18 cellular contexts compared by ENCODE assay signal in the genomic region with DNA sequence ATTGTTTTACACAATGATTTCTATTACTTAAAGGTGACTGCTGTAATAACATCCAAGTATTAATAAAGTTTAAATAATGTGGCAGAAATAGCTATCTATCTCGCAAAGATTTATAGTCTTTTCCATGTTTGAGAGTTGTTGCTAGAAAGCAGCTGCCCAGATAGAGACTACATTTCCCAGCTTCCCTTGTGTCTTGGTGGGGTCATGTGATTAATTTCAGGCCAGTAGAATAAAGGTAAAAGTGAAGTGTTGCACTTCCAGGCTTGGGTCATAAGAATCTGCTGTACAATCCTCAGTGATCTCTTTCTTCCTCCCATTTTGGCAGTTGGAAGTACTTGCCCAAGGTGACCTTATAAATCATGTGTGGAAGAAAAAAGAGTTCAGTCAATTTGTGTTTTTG.
"Had no signal": no experiment of that assay in that cellular context is flagged by ENCODE, and none has a peak within 500 bp of the region (broad histone marks: within the 10 kb centered on the region; RNA-seq: fewer than 3 reads in every experiment).

No MANE protein-coding gene starts in this region.

- H3K4me1 Mint-ChIP-seq: naive thymus-derived CD8-positive, alpha-beta T cell; stimulated activated memory B cell treated with anti-CD40 and anti-IgM and Interleukin-4, amounts not matched to agents 10 μg/mL and 1 μg/mL and 100 μg/mL, for 72 hours had no signal

- H3K27me3 ChIP-seq: hepatocyte, neutrophil, right lobe of liver, testis, tibial nerve, upper lobe of right lung, vagina had no signal

- H3K4me3 ChIP-seq: hepatocyte, psoas muscle, right lobe of liver, testis, tibial nerve, upper lobe of right lung, vagina had no signal

- H3K4me1 ChIP-seq: psoas muscle, right lobe of liver, testis, tibial nerve, upper lobe of right lung, vagina had no signal

- H3K9me3 ChIP-seq: neutrophil, psoas muscle, right lobe of liver, testis, upper lobe of right lung, vagina had no signal

- H3K36me3 ChIP-seq: neutrophil, right lobe of liver, tibial nerve, upper lobe of right lung, vagina had no signal

- ATAC-seq: naive thymus-derived CD8-positive, alpha-beta T cell; psoas muscle; right lobe of liver; stimulated activated memory B cell treated with anti-CD40 and anti-IgM and Interleukin-4, amounts not matched to agents 10 μg/mL and 1 μg/mL and 100 μg/mL, for 72 hours; upper lobe of right lung had no signal

- H3K79me2 ChIP-seq: hepatocyte had no signal

- H3K36me3 Mint-ChIP-seq: stimulated activated memory B cell treated with anti-CD40 and anti-IgM and Interleukin-4, amounts not matched to agents 10 μg/mL and 1 μg/mL and 100 μg/mL, for 72 hours had no signal

- H3K27ac ChIP-seq: hepatocyte, neutrophil, psoas muscle, right lobe of liver, testis, tibial nerve, upper lobe of right lung, vagina had no signal

- H2AFZ ChIP-seq: hepatocyte had no signal

- H3K4me3 Mint-ChIP-seq: naive thymus-derived CD8-positive, alpha-beta T cell; stimulated activated memory B cell treated with anti-CD40 and anti-IgM and Interleukin-4, amounts not matched to agents 10 μg/mL and 1 μg/mL and 100 μg/mL, for 72 hours; stimulated activated naive CD8-positive, alpha-beta T cell treated with anti-CD3 and anti-CD28 coated beads, Interleukin-15, Interleukin-2, amounts not matched to agents 100 ng/mL and 50 ng/mL, for 24 hours had no signal

- DNase-seq: effector CD4-positive, alpha-beta T cell; foreskin melanocyte; head of caudate nucleus; naive thymus-derived CD8-positive, alpha-beta T cell; psoas muscle; retina; right lobe of liver; stimulated activated CD4-positive, alpha-beta T cell treated with anti-CD3 and anti-CD28 coated beads, Interleukin-15, amount 100 ng/mL, for 24 hours; stimulated activated CD4-positive, alpha-beta T cell treated with anti-CD3 and anti-CD28 coated beads, Interleukin-1b, Interleukin-23, amount 100 ng/mL, for 48 hours; stimulated activated CD4-positive, alpha-beta T cell treated with anti-CD3 and anti-CD28 coated beads, Interleukin-4, amount 100 ng/mL, for 24 hours; testis; upper lobe of right lung had no signal

- H3K27ac Mint-ChIP-seq: naive thymus-derived CD8-positive, alpha-beta T cell; stimulated activated memory B cell treated with anti-CD40 and anti-IgM and Interleukin-4, amounts not matched to agents 10 μg/mL and 1 μg/mL and 100 μg/mL, for 72 hours; stimulated activated naive CD8-positive, alpha-beta T cell treated with anti-CD3 and anti-CD28 coated beads, Interleukin-15, Interleukin-2, amounts not matched to agents 100 ng/mL and 50 ng/mL, for 24 hours had no signal

- H3K4me2 ChIP-seq: hepatocyte had no signal

- H3K27me3 Mint-ChIP-seq: stimulated activated memory B cell treated with anti-CD40 and anti-IgM and Interleukin-4, amounts not matched to agents 10 μg/mL and 1 μg/mL and 100 μg/mL, for 72 hours; stimulated activated naive CD8-positive, alpha-beta T cell treated with anti-CD3 and anti-CD28 coated beads, Interleukin-15, Interleukin-2, amounts not matched to agents 100 ng/mL and 50 ng/mL, for 24 hours had no signal
